ENCODE assay signal across 7 cellular contexts in genomic region chr21:42818328-42818749, GRCh38.
DNase-seq lines count a peak whose midpoint lies in the region; ATAC-seq and TF ChIP-seq lines count a peak whose summit lies in the region.

No MANE protein-coding gene starts in this region.

- H3K4me1 Mint-ChIP-seq in activated T-helper 1 cell treated with anti-CD3 and anti-CD28 coated beads, Interleukin-12 subunit alpha, Interleukin-12 subunit beta, Interleukin-2, Interleukin-4 antibody, amounts not matched to agents 30 ng/mL and 10 ng/mL and 1 ng/mL, durations not matched to agents 14 hours and 24 hours and 36 hours (ENCODE audit: low read depth) = no peaks in the 10 kb centered on the region
- H3K4me1 Mint-ChIP-seq in osteocyte (ENCODE audit: unreplicated experiment) = no peaks in the 10 kb centered on the region

- no peak overlapping the region for H3K9ac ChIP-seq in NT2/D1 (ENCODE audit: insufficient read length, low read depth)

- peaks cover 58% of the 10 kb centered on the region for H3K9me3 ChIP-seq in NT2/D1 (ENCODE audit: insufficient read depth, low read length)
- no peaks in the 10 kb centered on the region for H3K9me3 ChIP-seq in aorta (ENCODE audit: control insufficient read depth, low read length)

- H3K9me3 Mint-ChIP-seq in activated T-helper 1 cell treated with anti-CD3 and anti-CD28 coated beads, Interleukin-12 subunit alpha, Interleukin-12 subunit beta, Interleukin-2, Interleukin-4 antibody, amounts not matched to agents 30 ng/mL and 10 ng/mL and 1 ng/mL, durations not matched to agents 14 hours and 24 hours and 36 hours = peaks cover 15% of the 10 kb centered on the region
- peaks cover 3% of the 10 kb centered on the region for H3K9me3 Mint-ChIP-seq in osteocyte (ENCODE audit: unreplicated experiment)

- peak; percentile 79 for ATAC-seq in aorta (ENCODE audit: low FRiP score)
- ATAC-seq in GM18861 (IDR thresholded peaks at IDR 0.05; ENCODE audit: unreplicated experiment) = no peak

- H3K36me3 ChIP-seq in NT2/D1 (ENCODE audit: insufficient read depth, insufficient read length, low read length) (no peaks in the 10 kb centered on the region), aorta (ENCODE audit: control insufficient read depth in 1 of 2, insufficient read depth in 2 of 2, low read length in 1 of 2) (no peaks in the 10 kb centered on the region)

- intact Hi-C loops in activated T-helper 1 cell treated with anti-CD3 and anti-CD28 coated beads, Interleukin-12 subunit alpha, Interleukin-12 subunit beta, Interleukin-2, Interleukin-4 antibody, amounts not matched to agents 30 ng/mL and 10 ng/mL and 1 ng/mL, durations not matched to agents 14 hours and 24 hours and 36 hours (cut with micrococcal nuclease) = loop anchor here (1.0 to 5.0 kb wide), 2 partner anchors 71 to 225 kb away; no protein-coding TSS in a partner anchor
- intact Hi-C loops in aorta (cut with DNase I) = loop anchor here in 1 of 2 donors (5.0 kb wide), 1 partner anchor 671 kb away; no protein-coding TSS in a partner anchor

- whole genome bisulfite sequencing in aorta, 2 donors = 45 to 53% methylated on average over 2 of the region's 2 CpGs

- no peak overlapping the region for H3K27ac ChIP-seq in aorta (ENCODE audit: low read depth in 1 of 2, low read length in 2 of 2)

- peak; percentile 44 for TF ChIP-seq CTCF in GM13976 (IDR thresholded peaks at IDR 0.05; ENCODE audit: borderline replicate concordance, control extremely low read depth, extremely low read depth, insufficient read depth, missing control alignments)
- TF ChIP-seq CTCF in fibroblast of pulmonary artery (IDR thresholded peaks at IDR 0.05; ENCODE audit: low read length, missing control alignments) = peak; percentile 91
- peak; percentile 89 for TF ChIP-seq CTCF in osteocyte (IDR thresholded peaks at IDR 0.05)

- no peak overlapping the region for H3K27ac Mint-ChIP-seq in activated T-helper 1 cell treated with anti-CD3 and anti-CD28 coated beads, Interleukin-12 subunit alpha, Interleukin-12 subunit beta, Interleukin-2, Interleukin-4 antibody, amounts not matched to agents 30 ng/mL and 10 ng/mL and 1 ng/mL, durations not matched to agents 14 hours and 24 hours and 36 hours
- no peak overlapping the region for H3K27ac Mint-ChIP-seq in osteocyte (ENCODE audit: unreplicated experiment)

- H3K27me3 ChIP-seq in NT2/D1 (ENCODE audit: insufficient read depth, insufficient read length) (no peaks in the 10 kb centered on the region), aorta (ENCODE audit: control insufficient read depth in 1 of 2, insufficient read depth in 2 of 2, low read length in 1 of 2) (no peaks in the 10 kb centered on the region)

- H3K36me3 Mint-ChIP-seq in activated T-helper 1 cell treated with anti-CD3 and anti-CD28 coated beads, Interleukin-12 subunit alpha, Interleukin-12 subunit beta, Interleukin-2, Interleukin-4 antibody, amounts not matched to agents 30 ng/mL and 10 ng/mL and 1 ng/mL, durations not matched to agents 14 hours and 24 hours and 36 hours (ENCODE audit: low read depth) = peaks cover 2% of the 10 kb centered on the region
- no peaks in the 10 kb centered on the region for H3K36me3 Mint-ChIP-seq in osteocyte (ENCODE audit: unreplicated experiment)

- DNase-seq in GM13976 (ENCODE audit: low spot score) (peak; percentile 47), NT2/D1 (ENCODE audit: low read depth, low spot score) (peak; percentile 57), fibroblast of pulmonary artery (ENCODE audit: low read depth) (peak; percentile 66), osteocyte (ENCODE audit: extremely low spot score, unreplicated experiment) (peak; percentile 86), aorta (peak in 1 of 2 donors; percentile 71)
- DNase-seq in activated T-helper 1 cell treated with anti-CD3 and anti-CD28 coated beads, Interleukin-12 subunit alpha, Interleukin-12 subunit beta, Interleukin-2, Interleukin-4 antibody, amounts not matched to agents 30 ng/mL and 10 ng/mL and 1 ng/mL, durations not matched to agents 14 hours and 24 hours and 36 hours (ENCODE audit: low spot score) = peak; percentile 17

- H3K4me1 ChIP-seq in NT2/D1 (ENCODE audit: insufficient read depth, insufficient read length) = peaks cover 3% of the 10 kb centered on the region
- H3K4me1 ChIP-seq in aorta (ENCODE audit: control insufficient read depth in 1 of 2, insufficient read depth in 2 of 2, low read length in 2 of 2) = no peaks in the 10 kb centered on the region

- H3K27me3 Mint-ChIP-seq in activated T-helper 1 cell treated with anti-CD3 and anti-CD28 coated beads, Interleukin-12 subunit alpha, Interleukin-12 subunit beta, Interleukin-2, Interleukin-4 antibody, amounts not matched to agents 30 ng/mL and 10 ng/mL and 1 ng/mL, durations not matched to agents 14 hours and 24 hours and 36 hours (ENCODE audit: insufficient read depth) = peaks cover 2% of the 10 kb centered on the region
- peaks cover 12% of the 10 kb centered on the region for H3K27me3 Mint-ChIP-seq in osteocyte (ENCODE audit: unreplicated experiment)

- no peak overlapping the region for H3K4me3 Mint-ChIP-seq in activated T-helper 1 cell treated with anti-CD3 and anti-CD28 coated beads, Interleukin-12 subunit alpha, Interleukin-12 subunit beta, Interleukin-2, Interleukin-4 antibody, amounts not matched to agents 30 ng/mL and 10 ng/mL and 1 ng/mL, durations not matched to agents 14 hours and 24 hours and 36 hours
- H3K4me3 Mint-ChIP-seq in osteocyte (ENCODE audit: unreplicated experiment) = no peak overlapping the region

- H3K4me3 ChIP-seq in NT2/D1 (ENCODE audit: insufficient read length, low read depth) = no peak overlapping the region
- H3K4me3 ChIP-seq in fibroblast of pulmonary artery (replicated peaks; ENCODE audit: low read depth, low read length) = no peak overlapping the region
- no peak overlapping the region for H3K4me3 ChIP-seq in aorta (ENCODE audit: low read length in 2 of 2)

- in situ Hi-C loops in GM13976 (cut with MboI; ENCODE audit: low sequenced_read_pairs, unreplicated experiment) = no loop called here
